ENCODE assay signal across 19 cellular contexts in genomic region chr11:69593851-69594250, GRCh38.
"Had no signal": no experiment of that assay in that cellular context is flagged by ENCODE, and none has a peak within 500 bp of the region (broad histone marks: within the 10 kb centered on the region; RNA-seq: fewer than 3 reads in every experiment).

No MANE protein-coding gene starts in this region.

- H3K9me3 ChIP-seq: body of pancreas, lower lobe of right lung, prostate gland, suprapubic skin had no signal

- ATAC-seq: activated CD4-positive, alpha-beta T cell treated with anti-CD3 and anti-CD28 coated beads for 36 hours; activated CD8-positive, alpha-beta memory T cell treated with anti-CD3 and anti-CD28 coated beads, Interleukin-2, amount 10 ng/mL, durations not matched to agents 7 days and 5 days; body of pancreas; left colon; lower lobe of right lung; naive thymus-derived CD8-positive, alpha-beta T cell; stimulated activated naive CD8-positive, alpha-beta T cell treated with anti-CD3 and anti-CD28 coated beads, Interleukin-15, amount 100 ng/mL, for 72 hours; T-helper 17 cell had no signal

- DNase-seq: activated CD4-positive, alpha-beta memory T cell treated with anti-CD3 and anti-CD28 coated beads, Interleukin-2, amount 10 ng/mL, durations not matched to agents 7 days and 5 days; activated CD4-positive, alpha-beta T cell treated with anti-CD3 and anti-CD28 coated beads for 36 hours; activated CD8-positive, alpha-beta memory T cell treated with anti-CD3 and anti-CD28 coated beads, Interleukin-2, amount 10 ng/mL, durations not matched to agents 7 days and 5 days; activated naive CD4-positive, alpha-beta T cell treated with Interleukin-2 at 50 U/mL for 16 hours; activated naive CD8-positive, alpha-beta T cell treated with anti-CD3 and anti-CD28 coated beads, Interleukin-2, amount 10 ng/mL, durations not matched to agents 7 days and 5 days; activated T-cell treated with anti-CD3 and anti-CD28 coated beads, Interleukin-2, amount 50 U/mL, for 24 hours; body of pancreas; dorsolateral prefrontal cortex; foreskin fibroblast; left colon; lower lobe of right lung; naive thymus-derived CD8-positive, alpha-beta T cell; stimulated activated naive CD8-positive, alpha-beta T cell treated with anti-CD3 and anti-CD28 coated beads, Interleukin-15, amount 100 ng/mL, for 72 hours; T-helper 17 cell had no signal

- H3K4me2 ChIP-seq: hepatocyte had no signal

- H3K4me3 ChIP-seq: body of pancreas, dorsolateral prefrontal cortex, hepatocyte, lower lobe of right lung, prostate gland, right atrium auricular region, suprapubic skin had no signal

- H3K27ac ChIP-seq: body of pancreas, dorsolateral prefrontal cortex, epithelial cell of prostate, hepatocyte, lower lobe of right lung, prostate gland, right atrium auricular region, suprapubic skin had no signal

- H3K27me3 ChIP-seq: body of pancreas, hepatocyte, right atrium auricular region, suprapubic skin had no signal

- H3K36me3 ChIP-seq: lower lobe of right lung, prostate gland, right atrium auricular region, suprapubic skin had no signal

- H3K4me1 ChIP-seq: body of pancreas, lower lobe of right lung, prostate gland, right atrium auricular region, suprapubic skin had no signal

- H2AFZ ChIP-seq: hepatocyte had no signal
